Comparison of ENCODE assay signal across 1 cellular context in genomic region chr16:88455610-88456355, GRCh38.
TF ChIP-seq lines count a peak whose summit lies in the region.

No MANE protein-coding gene starts in this region.

TF ChIP-seq in HepG2, 621 proteins besides CTCF, POLR2A, EP300 and RAD21 (continued from another document and continues in another):
- TF ChIP-seq ZBTB33 (CRISPR knock-in tag; IDR thresholded peaks at IDR 0.05): peak; percentile 49; the same call in 1 of the 2 replicates
- TF ChIP-seq TAF15 (IDR thresholded peaks at IDR 0.05; ENCODE audit: low read depth, low read length, poor library complexity, severe bottlenecking): peak; percentile 68
- no peak for TF ChIP-seq ZBTB40 (IDR thresholded peaks at IDR 0.05)
- TF ChIP-seq ZBTB40 (CRISPR knock-in tag; IDR thresholded peaks at IDR 0.05): 0 out of 2 replicates have a peak, but pooled peaks have one; percentile 23
- 0 out of 2 replicates have a peak, but pooled peaks have one; percentile 15 for TF ChIP-seq E2F1 (CRISPR knock-in tag; IDR thresholded peaks at IDR 0.05)
- peak; percentile 63 for TF ChIP-seq GATAD2A (CRISPR knock-in tag; IDR thresholded peaks at IDR 0.05)
- TF ChIP-seq ZNF570 (CRISPR knock-in tag; IDR thresholded peaks at IDR 0.05; ENCODE audit: borderline replicate concordance): no peak
- no peak for TF ChIP-seq KMT2A (CRISPR knock-in tag; IDR thresholded peaks at IDR 0.05)
- no peak for TF ChIP-seq NR2F6 (IDR thresholded peaks at IDR 0.05)
- 0 out of 2 replicates have a peak, but pooled peaks have one; percentile 11 for TF ChIP-seq NR2F6 (CRISPR knock-in tag; IDR thresholded peaks at IDR 0.05)
- TF ChIP-seq ZNF639 (CRISPR knock-in tag; conservative IDR thresholded peaks at IDR 0.05): peak; percentile 61
- TF ChIP-seq MTERF4 (CRISPR knock-in tag; IDR thresholded peaks at IDR 0.05): 0 out of 2 replicates have a peak, but pooled peaks have one; percentile 3
- TF ChIP-seq NR2F2 (IDR thresholded peaks at IDR 0.05; ENCODE audit: borderline replicate concordance, low read depth): no peak
- peak; percentile 67 for TF ChIP-seq RXRA (CRISPR knock-in tag; IDR thresholded peaks at IDR 0.05)
- TF ChIP-seq MIXL1 (CRISPR knock-in tag; IDR thresholded peaks at IDR 0.05): 0 out of 2 replicates have a peak, but pooled peaks have one; percentile 20
- TF ChIP-seq TBX2 (CRISPR knock-in tag; IDR thresholded peaks at IDR 0.05; ENCODE audit: borderline replicate concordance): peak; percentile 60; the same call in 1 of the 2 replicates
- peak; percentile 47; the same call in 1 of the 2 replicates for TF ChIP-seq GATAD1 (CRISPR knock-in tag; IDR thresholded peaks at IDR 0.05)
- TF ChIP-seq HNRNPL (IDR thresholded peaks at IDR 0.05; ENCODE audit: low read depth, low read length): 0 out of 2 replicates have a peak, but pooled peaks have one; percentile 11
- no peak for TF ChIP-seq SOX6 (IDR thresholded peaks at IDR 0.05)
- peak; percentile 61 for TF ChIP-seq SOX6 (CRISPR knock-in tag; IDR thresholded peaks at IDR 0.05)
- 0 out of 2 replicates have a peak, but pooled peaks have one; percentile 47 for TF ChIP-seq MXD3 (CRISPR knock-in tag; IDR thresholded peaks at IDR 0.05)
- TF ChIP-seq ZC3H13 (CRISPR knock-in tag; IDR thresholded peaks at IDR 0.05): 0 out of 2 replicates have a peak, but pooled peaks have one; percentile 25
- 0 out of 2 replicates have a peak, but pooled peaks have one; percentile 36 for TF ChIP-seq YEATS4 (CRISPR knock-in tag; IDR thresholded peaks at IDR 0.05; ENCODE audit: borderline replicate concordance)
- TF ChIP-seq SRF (IDR thresholded peaks at IDR 0.05; ENCODE audit: low read depth, low read length): no peak
- TF ChIP-seq ARID5B (CRISPR knock-in tag; IDR thresholded peaks at IDR 0.05): peak; percentile 58; the same call in 1 of the 2 replicates
- no peak; the same call in 1 of the 2 replicates for TF ChIP-seq MED1 (CRISPR knock-in tag; IDR thresholded peaks at IDR 0.05)
- TF ChIP-seq CSRNP1 (CRISPR knock-in tag; IDR thresholded peaks at IDR 0.05): peak; percentile 74; the same call in 1 of the 2 replicates
- no peak for TF ChIP-seq ZNF839 (CRISPR knock-in tag; IDR thresholded peaks at IDR 0.05; ENCODE audit: borderline replicate concordance)
- 0 out of 2 replicates have a peak, but pooled peaks have one; percentile 63 for TF ChIP-seq ZBTB7B (CRISPR knock-in tag; IDR thresholded peaks at IDR 0.05)
- peak; percentile 73; the same call in 1 of the 2 replicates for TF ChIP-seq ZGPAT (CRISPR knock-in tag; IDR thresholded peaks at IDR 0.05)
- peak; percentile 67; the same call in 1 of the 2 replicates for TF ChIP-seq TMF1 (CRISPR knock-in tag; IDR thresholded peaks at IDR 0.05; ENCODE audit: low read depth)
- peak; percentile 99 for TF ChIP-seq ZSCAN22 (CRISPR knock-in tag; IDR thresholded peaks at IDR 0.05)
- TF ChIP-seq PPARG (CRISPR knock-in tag; conservative IDR thresholded peaks at IDR 0.05): 0 out of 2 replicates have a peak, but pooled peaks have one; percentile 4
